26 cellular contexts compared by ENCODE assay signal in the genomic region with DNA sequence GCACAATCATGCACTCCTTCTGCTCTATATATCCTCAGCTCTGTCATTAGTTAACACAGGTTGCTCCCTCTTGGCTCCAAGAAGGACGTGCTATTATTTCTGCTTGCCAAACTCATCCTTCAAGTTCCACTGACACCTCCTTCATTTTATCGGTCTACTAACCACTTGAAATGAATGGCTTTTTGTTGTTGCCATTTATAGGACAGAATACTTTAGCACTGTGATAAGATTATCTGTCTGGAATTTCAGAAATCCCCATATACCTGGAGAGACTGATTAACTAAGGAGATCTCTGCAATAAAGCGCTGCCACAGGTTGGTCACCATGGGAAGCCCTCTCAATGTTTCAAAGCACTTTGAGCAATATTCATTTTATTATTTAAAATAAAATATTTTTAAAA.
A peak's percentile ranks its signal among the peaks of the same experiment; 100 is the strongest.
DNase-seq lines count a peak whose midpoint lies in the region; ATAC-seq and TF ChIP-seq lines count a peak whose summit lies in the region.
"Had no signal": no experiment of that assay in that cellular context is flagged by ENCODE, and none has a peak within 500 bp of the region (broad histone marks: within the 10 kb centered on the region; RNA-seq: fewer than 3 reads in every experiment).

No MANE protein-coding gene starts in this region.

- H3K4me3 Mint-ChIP-seq in activated CD4-positive, alpha-beta T cell treated with anti-CD3 and anti-CD28 coated beads, Interleukin-2, amount 10 ng/mL, durations not matched to agents 24 days and 14 days = no peak overlapping the region
- peak overlapping the region; percentile 2 for H3K4me3 Mint-ChIP-seq in Caco-2 (ENCODE audit: unreplicated experiment)
- H3K4me3 Mint-ChIP-seq in nephron = peak overlapping the region in 1 of 3 experiments; percentile 23
- H3K4me3 Mint-ChIP-seq in CD4-positive, alpha-beta T cell = no peak overlapping the region

- H3K4me1 ChIP-seq in Caco-2 (peaks cover 23% of the 10 kb centered on the region), ascending aorta (peaks cover 3 to 25% of the 10 kb centered on the region in 2 donors)

- intact Hi-C loops in activated CD4-positive, alpha-beta T cell treated with anti-CD3 and anti-CD28 coated beads, Interleukin-2, amount 10 ng/mL, durations not matched to agents 24 days and 14 days (cut with micrococcal nuclease) = no loop called here
- intact Hi-C loops in Caco-2 (cut with micrococcal nuclease; ENCODE audit: unreplicated experiment) (loop anchor here (5.0 kb wide), 2 partner anchors 81 to 179 kb away; a partner anchor contains a TSS), ascending aorta (cut with DNase I) (loop anchor here (10.0 kb wide), 1 partner anchor 397 kb away; no protein-coding TSS in a partner anchor)
- intact Hi-C loops in CD4-positive, alpha-beta T cell (cut with DNase I, micrococcal nuclease) = no loop called here

- no peaks in the 10 kb centered on the region for H3K9me3 Mint-ChIP-seq in activated CD4-positive, alpha-beta T cell treated with anti-CD3 and anti-CD28 coated beads, Interleukin-2, amount 10 ng/mL, durations not matched to agents 24 days and 14 days
- H3K9me3 Mint-ChIP-seq in Caco-2 (ENCODE audit: unreplicated experiment) (peaks cover 12% of the 10 kb centered on the region), nephron (no peaks in the 10 kb centered on the region)
- H3K9me3 Mint-ChIP-seq in CD4-positive, alpha-beta T cell = no peaks in the 10 kb centered on the region

- H3K9me3 ChIP-seq in Caco-2 (no peaks in the 10 kb centered on the region), ascending aorta (no peaks in the 10 kb centered on the region)
- no peaks in the 10 kb centered on the region for H3K9me3 ChIP-seq in CD4-positive, alpha-beta T cell (ENCODE audit: control insufficient read depth, low read length)

- CTCF ChIA-PET in Caco-2 (lab: Charles Lee) = interaction anchor here (0.6 kb wide), 1 partner anchor 68 kb away, joined by 3 read pairs; no protein-coding TSS in a partner anchor
- CTCF ChIA-PET in CD4-positive, alpha-beta T cell (lab: Charles Lee) = no interaction called here

- POLR2A ChIA-PET in Caco-2 (lab: Charles Lee) = no interaction called here
- POLR2A ChIA-PET in CD4-positive, alpha-beta T cell (lab: Charles Lee) = no interaction called here

- BruUV-seq in Caco-2 (replicated peaks; lab: Mats Ljungman, UMichigan) = no TSS peak

- no peaks in the 10 kb centered on the region for H3K36me3 Mint-ChIP-seq in activated CD4-positive, alpha-beta T cell treated with anti-CD3 and anti-CD28 coated beads, Interleukin-2, amount 10 ng/mL, durations not matched to agents 24 days and 14 days (ENCODE audit: low read depth)
- H3K36me3 Mint-ChIP-seq in Caco-2 (ENCODE audit: insufficient read depth, unreplicated experiment) (no peaks in the 10 kb centered on the region), nephron (ENCODE audit: low read depth) (no peaks in the 10 kb centered on the region)
- no peaks in the 10 kb centered on the region for H3K36me3 Mint-ChIP-seq in CD4-positive, alpha-beta T cell (ENCODE audit: low read depth)

- H3K4me3 ChIP-seq in Caco-2 (ENCODE audit: low read depth, low read length) (no peak overlapping the region), ascending aorta (no peak overlapping the region)
- H3K4me3 ChIP-seq: GM12878, GM23248, PC-9 had no signal

- no peak overlapping the region for H3K27ac Mint-ChIP-seq in activated CD4-positive, alpha-beta T cell treated with anti-CD3 and anti-CD28 coated beads, Interleukin-2, amount 10 ng/mL, durations not matched to agents 24 days and 14 days
- H3K27ac Mint-ChIP-seq in Caco-2 (ENCODE audit: unreplicated experiment) (peak overlapping the region; percentile 0), nephron (peak overlapping the region; percentile 79 to 95 (median 87))
- H3K27ac Mint-ChIP-seq in CD4-positive, alpha-beta T cell = no peak overlapping the region

- H3K4me1 Mint-ChIP-seq in activated CD4-positive, alpha-beta T cell treated with anti-CD3 and anti-CD28 coated beads, Interleukin-2, amount 10 ng/mL, durations not matched to agents 24 days and 14 days = peaks cover 16% of the 10 kb centered on the region
- H3K4me1 Mint-ChIP-seq in Caco-2 (ENCODE audit: low read depth, unreplicated experiment) (peaks cover 43% of the 10 kb centered on the region), nephron (peaks cover 91% of the 10 kb centered on the region)
- H3K4me1 Mint-ChIP-seq in CD4-positive, alpha-beta T cell (ENCODE audit: low read depth) = peaks cover 33% of the 10 kb centered on the region

- peak overlapping the region; percentile 13 to 49 for H3K27ac ChIP-seq in ascending aorta
- H3K27ac ChIP-seq in caudate nucleus (ENCODE audit: low read depth, low read length) = no peak overlapping the region
- no peak overlapping the region for H3K27ac ChIP-seq in CD4-positive, alpha-beta T cell (ENCODE audit: low read depth, low read length)
- H3K27ac ChIP-seq: GM23248, HL-60, PC-9 had no signal

- TF ChIP-seq CTCF in Caco-2 (IDR thresholded peaks at IDR 0.05; ENCODE audit: insufficient read depth in 1 of 2, low read depth in 1 of 2, low read length in 1 of 2, severe bottlenecking in 1 of 2, unreplicated experiment in 1 of 2) = no peak
- no peak for TF ChIP-seq CTCF in ascending aorta (IDR thresholded peaks at IDR 0.05)
- no peak for TF ChIP-seq CTCF in nephron (IDR thresholded peaks at IDR 0.05; ENCODE audit: unreplicated experiment in 3 of 3)
- no peak for TF ChIP-seq CTCF in CD4-positive, alpha-beta T cell (IDR thresholded peaks at IDR 0.05)

- no peaks in the 10 kb centered on the region for H3K27me3 Mint-ChIP-seq in activated CD4-positive, alpha-beta T cell treated with anti-CD3 and anti-CD28 coated beads, Interleukin-2, amount 10 ng/mL, durations not matched to agents 24 days and 14 days
- no peaks in the 10 kb centered on the region for H3K27me3 Mint-ChIP-seq in Caco-2 (ENCODE audit: insufficient read depth, unreplicated experiment)
- H3K27me3 Mint-ChIP-seq in nephron (ENCODE audit: low read depth) = no peaks in the 10 kb centered on the region
- no peaks in the 10 kb centered on the region for H3K27me3 Mint-ChIP-seq in CD4-positive, alpha-beta T cell

- no peaks in the 10 kb centered on the region for H3K36me3 ChIP-seq in Caco-2 (ENCODE audit: control insufficient read depth, insufficient read depth, low read length)
- H3K36me3 ChIP-seq in ascending aorta = no peaks in the 10 kb centered on the region

- H3K27me3 ChIP-seq in Caco-2 (replicated peaks; ENCODE audit: control insufficient read depth, insufficient read depth, low read length) (no peaks in the 10 kb centered on the region), ascending aorta (no peaks in the 10 kb centered on the region)
- H3K27me3 ChIP-seq in CD4-positive, alpha-beta T cell (ENCODE audit: control insufficient read depth, insufficient read depth, low read length) = no peaks in the 10 kb centered on the region

- DNase-seq in activated CD4-positive, alpha-beta T cell treated with anti-CD3 and anti-CD28 coated beads, Interleukin-2, amount 10 ng/mL, durations not matched to agents 24 days and 14 days = peak; percentile 22
- DNase-seq in activated CD4-positive, alpha-beta T cell treated with anti-CD3 and anti-CD28 coated beads, Interleukin-2, amount 50 U/mL, for 1 hour = no peak
- peak in 1 of 2 experiments; percentile 33 for DNase-seq in Caco-2
- DNase-seq in ascending aorta (ENCODE audit: low spot score in 2 of 2) = no peak
- no peak for DNase-seq in caudate nucleus (lab: John Stamatoyannopoulos, UW)
- DNase-seq in DMS 273 treated with DMSO at 0.1 percent for 48 hours (lab: John Stamatoyannopoulos, UW) = no peak
- DNase-seq in CD4-positive, alpha-beta T cell = no peak
- DNase-seq: 8988T; DMS79; EL; GDM1; GM23248; H7; NCI-H1048; NCI-H1694; NCI-H2029 treated with DMSO at 0.1 percent for 48 hours; NCI-H2171 treated with DMSO at 0.1 percent for 48 hours; NCI-H345; NCI-H510A treated with DMSO at 0.1 percent for 48 hours; NCI-H774; NK-92 treated with Interleukin-12 subunit alpha and Interleukin-12 subunit beta, amount 100 ng/mL, for 24 hours; PC-9; SHP77 had no signal

- no peak for ATAC-seq in CD4-positive, alpha-beta T cell (ENCODE audit: poor library complexity)
- ATAC-seq: GM12878 had no signal

Comparison
In these comparisons a context has a peak if more than half of its experiments do, and no peak if none do; other contexts are left out.
1. H3K27ac Mint-ChIP-seq: peak in Caco-2 (single experiment) and nephron (3 of 3); none in activated CD4-positive, alpha-beta T cell treated with anti-CD3 and anti-CD28 coated beads, Interleukin-2, amount 10 ng/mL, durations not matched to agents 24 days and 14 days (single experiment) and CD4-positive, alpha-beta T cell (single experiment).
2. H3K27ac ChIP-seq: peak in ascending aorta (2 of 2); none in caudate nucleus (single experiment) and CD4-positive, alpha-beta T cell (single experiment).
3. intact Hi-C loops: an anchor here in Caco-2 (5.0 kb wide) and ascending aorta (10.0 kb wide); none called in activated CD4-positive, alpha-beta T cell treated with anti-CD3 and anti-CD28 coated beads, Interleukin-2, amount 10 ng/mL, durations not matched to agents 24 days and 14 days and CD4-positive, alpha-beta T cell.